ENCODE assay signal across 1 cellular context in genomic region chr12:5015711-5016492, GRCh38.
TF ChIP-seq lines count a peak whose summit lies in the region.

No MANE protein-coding gene starts in this region.

TF ChIP-seq in GM12878, 131 proteins besides CTCF, POLR2A, EP300 and RAD21:
- TF ChIP-seq SPI1 (IDR thresholded peaks at IDR 0.05; ENCODE audit: borderline replicate concordance, insufficient read depth, low read depth, low read length) (no peak), ZBTB40 (IDR thresholded peaks at IDR 0.05; ENCODE audit: borderline replicate concordance) (no peak)
TF ChIP-seq in GM12878: peak in this region for 0.
